ENCODE assay signal across 1 cellular context in the genomic region with DNA sequence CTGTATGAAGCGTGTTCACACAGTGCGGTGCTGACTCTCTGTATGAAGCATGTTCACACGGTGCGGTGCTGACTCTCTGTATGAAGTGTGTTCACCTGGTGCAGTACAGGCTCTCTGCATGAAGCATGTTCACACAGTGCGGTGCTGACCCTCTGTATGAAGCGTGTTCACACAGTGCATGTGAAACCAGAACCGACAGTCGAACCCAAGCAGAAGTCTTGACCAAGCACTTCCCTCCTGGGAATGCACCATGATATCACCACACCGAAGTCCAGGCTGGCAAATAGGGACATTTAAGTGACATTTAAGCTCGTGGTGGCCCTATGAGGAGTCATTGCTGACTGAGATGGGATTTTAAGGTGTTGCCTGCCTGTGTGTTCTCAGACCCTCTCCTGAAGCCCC.
TF ChIP-seq lines count a peak whose summit lies in the region.

No MANE protein-coding gene starts in this region.

TF ChIP-seq in HCT116, 20 proteins besides CTCF, POLR2A, EP300 and RAD21 (continued from another document):
- TF ChIP-seq SP1 (IDR thresholded peaks at IDR 0.05; ENCODE audit: low read depth) (no peak), CBX3 (IDR thresholded peaks at IDR 0.05; ENCODE audit: low read depth) (no peak), FOSL1 (IDR thresholded peaks at IDR 0.05; ENCODE audit: low read depth) (no peak), EGR1 (IDR thresholded peaks at IDR 0.05; ENCODE audit: low read depth) (no peak), EZH2 (IDR thresholded peaks at IDR 0.05) (no peak), EZH2phosphoT487 (IDR thresholded peaks at IDR 0.05; ENCODE audit: borderline replicate concordance) (no peak), TCF7L2 (IDR thresholded peaks at IDR 0.05; ENCODE audit: borderline replicate concordance, extremely low read depth, insufficient read depth, insufficient read length) (no peak), ZNF274 (IDR thresholded peaks at IDR 0.05; ENCODE audit: low read depth, low read length) (no peak), POLR2AphosphoS5 (IDR thresholded peaks at IDR 0.05; ENCODE audit: low read depth, low read length) (no peak), ELF1 (IDR thresholded peaks at IDR 0.05; ENCODE audit: borderline replicate concordance, low read depth) (no peak), YY1 (IDR thresholded peaks at IDR 0.05; ENCODE audit: extremely low read depth, insufficient replicate concordance, low read depth, low read length) (no peak)
- TF ChIP-seq, protein P1, sequence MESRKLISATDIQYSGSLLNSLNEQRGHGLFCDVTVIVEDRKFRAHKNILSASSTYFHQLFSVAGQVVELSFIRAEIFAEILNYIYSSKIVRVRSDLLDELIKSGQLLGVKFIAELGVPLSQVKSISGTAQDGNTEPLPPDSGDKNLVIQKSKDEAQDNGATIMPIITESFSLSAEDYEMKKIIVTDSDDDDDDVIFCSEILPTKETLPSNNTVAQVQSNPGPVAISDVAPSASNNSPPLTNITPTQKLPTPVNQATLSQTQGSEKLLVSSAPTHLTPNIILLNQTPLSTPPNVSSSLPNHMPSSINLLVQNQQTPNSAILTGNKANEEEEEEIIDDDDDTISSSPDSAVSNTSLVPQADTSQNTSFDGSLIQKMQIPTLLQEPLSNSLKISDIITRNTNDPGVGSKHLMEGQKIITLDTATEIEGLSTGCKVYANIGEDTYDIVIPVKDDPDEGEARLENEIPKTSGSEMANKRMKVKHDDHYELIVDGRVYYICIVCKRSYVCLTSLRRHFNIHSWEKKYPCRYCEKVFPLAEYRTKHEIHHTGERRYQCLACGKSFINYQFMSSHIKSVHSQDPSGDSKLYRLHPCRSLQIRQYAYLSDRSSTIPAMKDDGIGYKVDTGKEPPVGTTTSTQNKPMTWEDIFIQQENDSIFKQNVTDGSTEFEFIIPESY (IDR thresholded peaks at IDR 0.05; ENCODE audit: extremely low read depth, insufficient replicate concordance, low read length) = no peak
- TF ChIP-seq, protein P2, sequence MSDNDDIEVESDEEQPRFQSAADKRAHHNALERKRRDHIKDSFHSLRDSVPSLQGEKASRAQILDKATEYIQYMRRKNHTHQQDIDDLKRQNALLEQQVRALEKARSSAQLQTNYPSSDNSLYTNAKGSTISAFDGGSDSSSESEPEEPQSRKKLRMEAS (IDR thresholded peaks at IDR 0.05) = no peak
- TF ChIP-seq, protein P3, sequence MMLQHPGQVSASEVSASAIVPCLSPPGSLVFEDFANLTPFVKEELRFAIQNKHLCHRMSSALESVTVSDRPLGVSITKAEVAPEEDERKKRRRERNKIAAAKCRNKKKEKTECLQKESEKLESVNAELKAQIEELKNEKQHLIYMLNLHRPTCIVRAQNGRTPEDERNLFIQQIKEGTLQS (IDR thresholded peaks at IDR 0.05) = no peak
